1 cellular context compared by ENCODE assay signal in the genomic region with DNA sequence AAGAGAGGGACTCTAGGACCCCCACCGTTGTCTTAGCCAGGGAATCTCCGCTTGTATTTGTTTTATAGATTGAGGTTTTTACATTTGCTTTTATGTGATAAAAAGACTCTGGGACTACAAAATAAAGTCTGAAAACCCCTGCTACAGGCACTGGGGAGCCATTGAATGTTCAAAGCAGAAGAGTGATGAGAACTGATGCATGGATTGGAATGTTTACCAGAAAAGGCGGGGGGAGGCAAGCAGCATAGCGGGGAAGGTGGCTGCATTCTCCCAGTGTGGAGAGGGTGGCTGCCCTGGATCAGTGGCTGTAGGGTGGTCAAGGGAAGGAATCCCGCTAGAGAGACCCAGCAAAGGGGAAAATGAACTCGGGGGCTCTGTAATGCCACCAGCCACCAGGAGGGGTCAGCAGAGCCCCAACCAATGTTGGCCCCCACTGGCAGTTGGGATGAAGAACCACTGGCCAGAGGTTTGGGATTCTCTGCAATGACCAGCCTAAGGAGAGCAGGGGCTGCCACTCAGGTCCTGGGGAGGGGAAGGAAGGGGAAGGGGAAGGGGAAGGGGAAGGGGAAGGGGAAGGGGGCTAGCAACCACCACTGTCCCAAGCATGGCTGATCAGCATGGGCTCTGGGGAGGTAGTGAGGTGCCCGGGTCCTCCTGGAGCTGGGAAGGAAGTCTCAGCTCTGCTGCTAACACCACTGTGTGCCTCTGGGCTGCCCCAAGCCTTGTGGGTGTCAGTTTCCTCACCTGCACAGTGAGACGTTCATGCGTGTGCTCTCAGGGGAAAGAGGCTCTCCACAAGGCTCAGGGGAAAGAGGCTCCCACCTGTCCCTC.
TF ChIP-seq lines count a peak whose summit lies in the region.

No MANE protein-coding gene starts in this region.

TF ChIP-seq in HEK293, 187 proteins besides CTCF, POLR2A, EP300 and RAD21 (continued from another document):
- TF ChIP-seq PATZ1 (tag by site-specific recombination; IDR thresholded peaks at IDR 0.05) (peak; percentile 63), ZNF692 (tag by site-specific recombination; IDR thresholded peaks at IDR 0.05) (0 out of 2 replicates have a peak, but pooled peaks have one; percentile 19), REPIN1 (tag by site-specific recombination; IDR thresholded peaks at IDR 0.05; ENCODE audit: low read depth) (no peak), ZNF133 (tag by site-specific recombination; IDR thresholded peaks at IDR 0.05) (no peak), ZNF654 (tag by site-specific recombination; IDR thresholded peaks at IDR 0.05; ENCODE audit: low read depth) (peak; percentile 82), IKZF3 (tag by site-specific recombination; IDR thresholded peaks at IDR 0.05) (peak; percentile 54; the same call in 1 of the 2 replicates), ZNF18 (tag by site-specific recombination; IDR thresholded peaks at IDR 0.05) (no peak)
